Comparison of ENCODE assay signal across 15 cellular contexts in genomic region chr9:99075246-99075912, GRCh38. TPM values are rescaled to one million over a fixed set of nuclear protein-coding genes. Genes with fewer than 3 reads are reported as not detected.
DNase-seq lines count a peak whose midpoint lies in the region; TF ChIP-seq lines count a peak whose summit lies in the region.
"Had no signal": no experiment of that assay in that cellular context is flagged by ENCODE, and none has a peak within 500 bp of the region (broad histone marks: within the 10 kb centered on the region; RNA-seq: fewer than 3 reads in every experiment).

No MANE protein-coding gene starts in this region.

- H3K4me3 Mint-ChIP-seq in nephron progenitor cell: no peak overlapping the region

- no peak overlapping the region for H3K4me3 ChIP-seq in MG63
- no peak overlapping the region for H3K4me3 ChIP-seq in cardiac fibroblast (replicated peaks in 1 of 2; ENCODE audit: low read depth in 2 of 2, low read length in 2 of 2)
- H3K4me3 ChIP-seq in hepatocyte: no peak overlapping the region
- H3K4me3 ChIP-seq: heart right ventricle had no signal

- H3K27me3 Mint-ChIP-seq in nephron progenitor cell (ENCODE audit: low read depth, poor library complexity): no peaks in the 10 kb centered on the region

- no peaks in the 10 kb centered on the region for H3K79me2 ChIP-seq in hepatocyte

- TF ChIP-seq CTCF in cardiac fibroblast (IDR thresholded peaks at IDR 0.05; ENCODE audit: low read depth, low read length) (no peak), nephron progenitor cell (IDR thresholded peaks at IDR 0.05) (no peak), hepatocyte (IDR thresholded peaks at IDR 0.05; ENCODE audit: poor library complexity) (no peak)

- peaks cover 18% of the 10 kb centered on the region for H3K4me1 Mint-ChIP-seq in nephron progenitor cell

- H3K4me2 ChIP-seq in hepatocyte: no peak overlapping the region

- H3K27ac Mint-ChIP-seq in nephron progenitor cell: peak overlapping the region; percentile 66

- no peak overlapping the region for H2AFZ ChIP-seq in hepatocyte

- H3K9me3 Mint-ChIP-seq in nephron progenitor cell: no peaks in the 10 kb centered on the region

- WGBS in hepatocyte (ENCODE audit: low lambda C conversion rate, missing lambda C conversion rate): 32% methylated on average over 6 of the region's 6 CpGs

- no peaks in the 10 kb centered on the region for H3K9me2 ChIP-seq in hepatocyte (replicated peaks; ENCODE audit: insufficient read depth)

- no peaks in the 10 kb centered on the region for H3K36me3 ChIP-seq in MG63
- H3K36me3 ChIP-seq in hepatocyte (replicated peaks; ENCODE audit: insufficient read depth, low read depth): no peaks in the 10 kb centered on the region

- H3K4me1 ChIP-seq in hepatocyte (ENCODE audit: insufficient read depth): peaks cover 10% of the 10 kb centered on the region

- H3K27ac ChIP-seq in hepatocyte: no peak overlapping the region

- H3K27me3 ChIP-seq in MG63: no peaks in the 10 kb centered on the region
- H3K27me3 ChIP-seq in hepatocyte: no peaks in the 10 kb centered on the region
- H3K27me3 ChIP-seq: heart right ventricle had no signal

- no peaks in the 10 kb centered on the region for H3K9me3 ChIP-seq in MG63
- H3K9me3 ChIP-seq in hepatocyte (ENCODE audit: low read depth): no peaks in the 10 kb centered on the region
- H3K9me3 ChIP-seq: heart right ventricle had no signal

- DNase-seq in ELR (ENCODE audit: low read depth) (peak; percentile 76), MG63 (peak; percentile 64), cardiac fibroblast (ENCODE audit: low read depth in 2 of 2) (peak; percentile 25 to 69), nephron progenitor cell (no peak), NCI-H128 (lab: John Stamatoyannopoulos, UW; ENCODE audit: unreplicated experiment) (no peak), hepatocyte (ENCODE audit: low spot score) (no peak)
- DNase-seq in activated CD4-positive, alpha-beta T cell treated with anti-CD3 and anti-CD28 coated beads, Interleukin-2, amount 50 U/mL, for 48 hours: no peak
- DNase-seq: activated CD4-positive, alpha-beta T cell treated with anti-CD3 and anti-CD28 coated beads, Interleukin-2, amount 50 U/mL, for 1 hour; activated naive CD4-positive, alpha-beta T cell treated with anti-CD3 and anti-CD28 coated beads, Interleukin-2, amount 50 U/mL, for 16 hours; DMS53; effector CD4-positive, alpha-beta T cell; heart right ventricle; NCI-H1105; NCI-H82; substantia nigra had no signal

- no peaks in the 10 kb centered on the region for H3K36me3 Mint-ChIP-seq in nephron progenitor cell (ENCODE audit: low read depth)

- H4K20me1 ChIP-seq in hepatocyte (ENCODE audit: insufficient read depth, poor library complexity, severe bottlenecking): no peaks in the 10 kb centered on the region

RNA-seq across cellular contexts. Expression of gene TGFBR1, which starts 29.5 kb away (rescaled TPM):
- total RNA-seq in MG63 (2014; rRNA removed; shearing (Covaris generic); ENCODE audit: low replicate concordance): 19.1 and 29.4 TPM in 2 replicates
- total RNA-seq in hepatocyte: 74.2 and 79.4 TPM in 2 replicates
- polyA plus RNA-seq in hepatocyte: 31.5 and 41.7 TPM in 2 replicates

Comparison
In these comparisons a context has a peak if more than half of its experiments do, and no peak if none do; other contexts are left out.
1. DNase-seq: peak in ELR (single experiment), MG63 (single experiment) and cardiac fibroblast (2 of 2); none in nephron progenitor cell (single experiment), NCI-H128 (single experiment), hepatocyte (single experiment) and activated CD4-positive, alpha-beta T cell treated with anti-CD3 and anti-CD28 coated beads, Interleukin-2, amount 50 U/mL, for 48 hours (0 of 2).